Comparison of ENCODE assay signal across 17 cellular contexts in the genomic region with DNA sequence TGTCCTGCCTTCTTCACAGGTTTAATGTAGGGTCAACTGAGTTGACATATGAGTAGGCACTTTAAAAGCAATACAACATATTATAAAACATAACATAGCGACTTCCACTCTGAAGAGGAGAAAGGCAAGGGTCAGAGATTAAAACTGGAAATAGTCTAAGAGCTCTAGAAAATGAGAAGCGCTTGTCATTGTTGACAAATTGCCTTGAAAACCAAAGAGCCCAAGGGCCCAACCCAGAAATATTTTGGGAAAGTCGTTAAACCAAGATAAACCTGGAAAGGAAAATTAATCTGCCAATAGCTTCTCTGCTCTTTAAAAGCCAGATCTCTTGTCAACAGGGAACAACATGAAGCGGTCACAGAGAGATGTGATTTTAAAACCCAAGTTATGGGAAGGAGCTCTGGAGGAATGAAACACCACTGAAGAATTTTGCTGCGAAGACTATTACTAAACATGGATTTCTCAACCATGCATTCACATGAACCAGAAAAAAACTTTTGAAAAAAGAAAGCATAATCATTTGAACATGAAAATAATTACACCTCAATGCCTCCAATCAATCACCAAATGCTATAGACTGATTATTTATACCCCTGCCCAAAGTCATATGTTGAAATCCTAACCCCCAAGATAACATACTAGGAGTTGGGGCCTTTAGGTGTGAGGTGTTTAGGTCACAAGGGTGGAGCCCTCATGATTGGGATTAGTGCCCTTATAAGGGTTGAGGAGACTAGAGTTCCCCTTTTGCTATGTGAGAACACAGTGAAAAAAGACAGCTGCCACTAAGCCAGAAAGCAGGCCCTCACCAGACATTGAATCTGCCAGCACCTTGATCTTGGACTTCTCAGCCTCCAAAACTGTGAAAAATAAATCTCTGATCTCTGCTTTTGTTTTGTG. TPM values are rescaled to one million over a fixed set of nuclear protein-coding genes. Genes with fewer than 3 reads are reported as not detected.
DNase-seq lines count a peak whose midpoint lies in the region; ATAC-seq and TF ChIP-seq lines count a peak whose summit lies in the region.
"Had no signal": no experiment of that assay in that cellular context is flagged by ENCODE, and none has a peak within 500 bp of the region (broad histone marks: within the 10 kb centered on the region; RNA-seq: fewer than 3 reads in every experiment).

No MANE protein-coding gene starts in this region.

- H3K9me2 ChIP-seq in OCI-LY7 (ENCODE audit: insufficient read depth, low read length) = no peaks in the 10 kb centered on the region

- peaks cover 5% of the 10 kb centered on the region; the same call in 1 of the 2 replicates for H3K79me2 ChIP-seq in OCI-LY7 (ENCODE audit: insufficient read depth, low read depth, low read length)

- no TSS peak for BruUV-seq in OCI-LY7 (replicated peaks; lab: Mats Ljungman, UMichigan)

- peaks cover 12% of the 10 kb centered on the region for H3K4me1 ChIP-seq in OCI-LY7 (ENCODE audit: insufficient read depth, low read length, poor library complexity, severe bottlenecking)
- H3K4me1 ChIP-seq: body of pancreas, Peyer's patch had no signal

- H3K27ac Mint-ChIP-seq in stimulated activated naive B cell treated with anti-CD40 and anti-IgM and Interleukin-4, amounts not matched to agents 10 μg/mL and 1 μg/mL and 100 μg/mL, for 72 hours = peak overlapping the region; percentile 59
- H3K27ac Mint-ChIP-seq in activated CD4-positive, alpha-beta T cell treated with anti-CD3 and anti-CD28 coated beads for 36 hours = no peak overlapping the region
- H3K27ac Mint-ChIP-seq: endodermal cell had no signal

- H2AFZ ChIP-seq in OCI-LY7 (ENCODE audit: low read length) = no peak overlapping the region

- H3K27ac ChIP-seq in OCI-LY7 (ENCODE audit: low read depth, low read length, poor library complexity, severe bottlenecking) = no peak overlapping the region
- H3K27ac ChIP-seq: body of pancreas, lower lobe of right lung, Peyer's patch, upper lobe of right lung had no signal

- no peaks in the 10 kb centered on the region for H4K20me1 ChIP-seq in OCI-LY7 (ENCODE audit: insufficient read depth, low read length)

- H3K4me2 ChIP-seq in OCI-LY7 (ENCODE audit: low read length) = no peak overlapping the region

- TF ChIP-seq CTCF in OCI-LY7 (conservative IDR thresholded peaks at IDR 0.05; ENCODE audit: low read length) = no peak
- no peak for TF ChIP-seq CTCF in fibroblast of pulmonary artery (IDR thresholded peaks at IDR 0.05; ENCODE audit: low read length, missing control alignments)

- DNase-seq in NOMO-1 treated with DMSO at 0.1 percent for 48 hours (lab: John Stamatoyannopoulos, UW; ENCODE audit: unreplicated experiment) (peak; percentile 24), NOMO-1 treated with dmso at 0.1 percent for 144 hours (lab: John Stamatoyannopoulos, UW; ENCODE audit: unreplicated experiment) (no peak), OCI-LY7 (ENCODE audit: low spot score) (peak; percentile 15), fibroblast of pulmonary artery (ENCODE audit: low read depth) (peak; percentile 49), amygdala (lab: John Stamatoyannopoulos, UW) (no peak), Ammon's horn (ENCODE audit: low spot score) (no peak)
- DNase-seq in stimulated activated naive B cell treated with anti-CD40 and anti-IgM and Interleukin-4, amounts not matched to agents 10 μg/mL and 1 μg/mL and 100 μg/mL, for 72 hours = no peak
- no peak for DNase-seq in activated CD4-positive, alpha-beta T cell treated with anti-CD3 and anti-CD28 coated beads for 36 hours
- DNase-seq: activated CD4-positive, alpha-beta T cell treated with anti-CD3 and anti-CD28 coated beads for 48 hours; activated T-cell treated with anti-CD3 and anti-CD28 coated beads, Interleukin-2, amount 50 U/mL, for 4 hours; body of pancreas; DMS153; endodermal cell; lower lobe of right lung; Peyer's patch; T-helper 1 cell; upper lobe of right lung had no signal

- no peak for ATAC-seq in stimulated activated naive B cell treated with anti-CD40 and anti-IgM and Interleukin-4, amounts not matched to agents 10 μg/mL and 1 μg/mL and 100 μg/mL, for 72 hours (replicated peaks)
- no peak for ATAC-seq in activated CD4-positive, alpha-beta T cell treated with anti-CD3 and anti-CD28 coated beads for 36 hours
- ATAC-seq: activated T-cell treated with anti-CD3 and anti-CD28 coated beads, Interleukin-2, amount 50 U/mL, for 4 hours; body of pancreas; upper lobe of right lung had no signal

- peaks cover 25 to 34% of the 10 kb centered on the region in 2 donors for H3K36me3 Mint-ChIP-seq in stimulated activated naive B cell treated with anti-CD40 and anti-IgM and Interleukin-4, amounts not matched to agents 10 μg/mL and 1 μg/mL and 100 μg/mL, for 72 hours
- H3K36me3 Mint-ChIP-seq in activated CD4-positive, alpha-beta T cell treated with anti-CD3 and anti-CD28 coated beads for 36 hours (ENCODE audit: low read depth) = peaks cover 17% of the 10 kb centered on the region

- no peaks in the 10 kb centered on the region for H3K9me3 ChIP-seq in OCI-LY7 (ENCODE audit: low read length)
- H3K9me3 ChIP-seq: body of pancreas, lower lobe of right lung, Peyer's patch, upper lobe of right lung had no signal

- no peak overlapping the region for H3K4me3 Mint-ChIP-seq in stimulated activated naive B cell treated with anti-CD40 and anti-IgM and Interleukin-4, amounts not matched to agents 10 μg/mL and 1 μg/mL and 100 μg/mL, for 72 hours
- H3K4me3 Mint-ChIP-seq in activated CD4-positive, alpha-beta T cell treated with anti-CD3 and anti-CD28 coated beads for 36 hours = no peak overlapping the region
- H3K4me3 Mint-ChIP-seq: activated T-cell treated with anti-CD3 and anti-CD28 coated beads, Interleukin-2, amount 50 U/mL, for 4 hours; endodermal cell had no signal

- H3K27me3 Mint-ChIP-seq in stimulated activated naive B cell treated with anti-CD40 and anti-IgM and Interleukin-4, amounts not matched to agents 10 μg/mL and 1 μg/mL and 100 μg/mL, for 72 hours = no peaks in the 10 kb centered on the region
- H3K27me3 Mint-ChIP-seq in activated CD4-positive, alpha-beta T cell treated with anti-CD3 and anti-CD28 coated beads for 36 hours = no peaks in the 10 kb centered on the region

- CTCF ChIA-PET in OCI-LY7 (lab: Charles Lee; ENCODE audit: unreplicated experiment) = no interaction called here
- CTCF ChIA-PET in activated CD4-positive, alpha-beta T cell treated with anti-CD3 and anti-CD28 coated beads for 36 hours (lab: Charles Lee) = interaction anchor here (0.6 to 0.9 kb wide), 3 partner anchors 10 to 71 kb away, joined by 3 read pairs; no protein-coding TSS in a partner anchor

- H3K4me3 ChIP-seq in OCI-LY7 (ENCODE audit: low read depth, low read length, poor library complexity, severe bottlenecking) = no peak overlapping the region
- H3K4me3 ChIP-seq in fibroblast of pulmonary artery (replicated peaks; ENCODE audit: low read depth, low read length) = no peak overlapping the region
- H3K4me3 ChIP-seq: body of pancreas, lower lobe of right lung, Peyer's patch, upper lobe of right lung had no signal

- intact Hi-C loops in OCI-LY7 (cut with micrococcal nuclease; ENCODE audit: unreplicated experiment) = loop anchor here (5.0 kb wide), 1 partner anchor 100 kb away; a partner anchor contains a TSS
- intact Hi-C loops in activated CD4-positive, alpha-beta T cell treated with anti-CD3 and anti-CD28 coated beads for 36 hours (cut with DNase I, micrococcal nuclease) = loop anchor here in 1 of 2 experiments (5.0 kb wide), 1 partner anchor 85 kb away; no protein-coding TSS in a partner anchor

- peaks cover 6% of the 10 kb centered on the region in 2 donors for H3K9me3 Mint-ChIP-seq in stimulated activated naive B cell treated with anti-CD40 and anti-IgM and Interleukin-4, amounts not matched to agents 10 μg/mL and 1 μg/mL and 100 μg/mL, for 72 hours
- H3K9me3 Mint-ChIP-seq in activated CD4-positive, alpha-beta T cell treated with anti-CD3 and anti-CD28 coated beads for 36 hours (ENCODE audit: low read depth) = peaks cover 2% of the 10 kb centered on the region

- POLR2A ChIA-PET in OCI-LY7 (lab: Charles Lee) = interaction anchor here (0.5 to 2.2 kb wide), 5 partner anchors 13 to 117 kb away, joined by 3 to 7 read pairs (median 3); no protein-coding TSS in a partner anchor
- POLR2A ChIA-PET in activated CD4-positive, alpha-beta T cell treated with anti-CD3 and anti-CD28 coated beads for 36 hours (lab: Charles Lee) = interaction anchor here (0.6 kb wide), 1 partner anchor 20 kb away, joined by 6 read pairs; no protein-coding TSS in a partner anchor

- H3K4me1 Mint-ChIP-seq in stimulated activated naive B cell treated with anti-CD40 and anti-IgM and Interleukin-4, amounts not matched to agents 10 μg/mL and 1 μg/mL and 100 μg/mL, for 72 hours = peaks cover 7 to 9% of the 10 kb centered on the region in 2 donors
- H3K4me1 Mint-ChIP-seq in activated CD4-positive, alpha-beta T cell treated with anti-CD3 and anti-CD28 coated beads for 36 hours = no peaks in the 10 kb centered on the region
- H3K4me1 Mint-ChIP-seq: endodermal cell had no signal

- peaks cover 46% of the 10 kb centered on the region for H3K36me3 ChIP-seq in OCI-LY7 (ENCODE audit: insufficient read depth, low read length)

RNA-seq across cellular contexts. Expression of a gene that starts 33.0 kb away (rescaled TPM):
- 1.6 and 1.8 TPM in 2 replicates for total RNA-seq in OCI-LY7 (2014; rRNA removed; shearing (Covaris generic))
- total RNA-seq in OCI-LY7 (2022) = 12.7 and 16.5 TPM in 2 replicates
- total RNA-seq in activated CD4-positive, alpha-beta T cell treated with anti-CD3 and anti-CD28 coated beads for 36 hours = 10 to 100 TPM; 16.1 to 23.8 TPM

RNA-seq across cellular contexts. Expression of a gene that starts 54.5 kb away (rescaled TPM):
- 47.8 and 49.7 TPM in 2 replicates for total RNA-seq in OCI-LY7 (2014; rRNA removed; shearing (Covaris generic))
- 63.0 and 72.9 TPM in 2 replicates for total RNA-seq in OCI-LY7 (2022)
- total RNA-seq in activated CD4-positive, alpha-beta T cell treated with anti-CD3 and anti-CD28 coated beads for 36 hours = 10 to 100 TPM; 27.7 to 28.9 TPM

Comparison
In these comparisons a context has a peak if more than half of its experiments do, and no peak if none do; other contexts are left out.
1. DNase-seq: peak in NOMO-1 treated with DMSO at 0.1 percent for 48 hours (single experiment), OCI-LY7 (single experiment) and fibroblast of pulmonary artery (single experiment); none in NOMO-1 treated with dmso at 0.1 percent for 144 hours (single experiment), stimulated activated naive B cell treated with anti-CD40 and anti-IgM and Interleukin-4, amounts not matched to agents 10 μg/mL and 1 μg/mL and 100 μg/mL, for 72 hours (single experiment), amygdala (0 of 56), Ammon's horn (single experiment) and activated CD4-positive, alpha-beta T cell treated with anti-CD3 and anti-CD28 coated beads for 36 hours (single experiment).